In the genomic region with DNA sequence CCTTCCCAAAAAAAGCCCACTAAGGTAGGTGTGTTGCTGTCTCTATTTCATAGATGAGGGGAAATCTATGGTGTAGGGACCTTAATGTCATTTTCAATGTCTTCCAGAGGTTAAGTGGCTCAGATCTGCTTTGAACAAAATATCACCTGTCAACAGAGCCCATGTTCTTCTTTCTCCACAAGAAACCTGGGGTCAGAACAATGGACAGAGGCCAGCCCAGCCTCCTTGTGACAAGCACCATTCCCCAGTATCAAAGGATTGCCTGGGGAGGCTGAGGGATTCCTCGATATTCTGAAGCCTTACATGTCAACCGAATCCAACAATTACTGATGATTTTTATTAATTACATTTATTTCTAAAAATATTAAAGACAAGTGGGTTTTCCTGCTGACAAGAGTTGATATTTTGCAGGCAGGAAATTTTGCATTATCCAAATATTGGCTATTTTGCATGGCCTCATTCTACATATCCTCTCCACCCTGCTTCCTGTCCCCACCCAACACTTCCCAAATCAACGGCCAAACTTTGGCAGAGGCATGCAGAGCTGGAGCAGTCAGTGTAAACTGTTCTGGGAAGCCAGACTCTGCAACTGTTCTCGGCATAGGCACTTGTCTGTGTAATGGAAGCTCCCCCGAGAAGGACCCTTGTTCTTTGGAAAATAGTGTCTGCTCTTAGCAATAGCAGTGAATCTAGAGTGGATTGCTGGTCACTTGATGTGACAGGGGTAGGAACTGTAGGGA, we compare ENCODE assay signal across 3 cellular contexts.
A peak's percentile ranks its signal among the peaks of the same experiment; 100 is the strongest.
TF ChIP-seq lines count a peak whose summit lies in the region.

No MANE protein-coding gene starts in this region.

TF ChIP-seq in SK-N-SH, 30 proteins besides CTCF, POLR2A, EP300 and RAD21:
- TF ChIP-seq, protein P1, sequence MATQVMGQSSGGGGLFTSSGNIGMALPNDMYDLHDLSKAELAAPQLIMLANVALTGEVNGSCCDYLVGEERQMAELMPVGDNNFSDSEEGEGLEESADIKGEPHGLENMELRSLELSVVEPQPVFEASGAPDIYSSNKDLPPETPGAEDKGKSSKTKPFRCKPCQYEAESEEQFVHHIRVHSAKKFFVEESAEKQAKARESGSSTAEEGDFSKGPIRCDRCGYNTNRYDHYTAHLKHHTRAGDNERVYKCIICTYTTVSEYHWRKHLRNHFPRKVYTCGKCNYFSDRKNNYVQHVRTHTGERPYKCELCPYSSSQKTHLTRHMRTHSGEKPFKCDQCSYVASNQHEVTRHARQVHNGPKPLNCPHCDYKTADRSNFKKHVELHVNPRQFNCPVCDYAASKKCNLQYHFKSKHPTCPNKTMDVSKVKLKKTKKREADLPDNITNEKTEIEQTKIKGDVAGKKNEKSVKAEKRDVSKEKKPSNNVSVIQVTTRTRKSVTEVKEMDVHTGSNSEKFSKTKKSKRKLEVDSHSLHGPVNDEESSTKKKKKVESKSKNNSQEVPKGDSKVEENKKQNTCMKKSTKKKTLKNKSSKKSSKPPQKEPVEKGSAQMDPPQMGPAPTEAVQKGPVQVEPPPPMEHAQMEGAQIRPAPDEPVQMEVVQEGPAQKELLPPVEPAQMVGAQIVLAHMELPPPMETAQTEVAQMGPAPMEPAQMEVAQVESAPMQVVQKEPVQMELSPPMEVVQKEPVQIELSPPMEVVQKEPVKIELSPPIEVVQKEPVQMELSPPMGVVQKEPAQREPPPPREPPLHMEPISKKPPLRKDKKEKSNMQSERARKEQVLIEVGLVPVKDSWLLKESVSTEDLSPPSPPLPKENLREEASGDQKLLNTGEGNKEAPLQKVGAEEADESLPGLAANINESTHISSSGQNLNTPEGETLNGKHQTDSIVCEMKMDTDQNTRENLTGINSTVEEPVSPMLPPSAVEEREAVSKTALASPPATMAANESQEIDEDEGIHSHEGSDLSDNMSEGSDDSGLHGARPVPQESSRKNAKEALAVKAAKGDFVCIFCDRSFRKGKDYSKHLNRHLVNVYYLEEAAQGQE (IDR thresholded peaks at IDR 0.05; ENCODE audit: low read depth, low read length) = peak; percentile 86
- TF ChIP-seq ELF1 (IDR thresholded peaks at IDR 0.05) = no peak

TF ChIP-seq in SK-N-SH treated with all-trans-retinoic acid at 6 μM for 48 hours, 23 proteins besides CTCF, POLR2A, EP300 and RAD21 (continued from another document):
- TF ChIP-seq, protein P2, sequence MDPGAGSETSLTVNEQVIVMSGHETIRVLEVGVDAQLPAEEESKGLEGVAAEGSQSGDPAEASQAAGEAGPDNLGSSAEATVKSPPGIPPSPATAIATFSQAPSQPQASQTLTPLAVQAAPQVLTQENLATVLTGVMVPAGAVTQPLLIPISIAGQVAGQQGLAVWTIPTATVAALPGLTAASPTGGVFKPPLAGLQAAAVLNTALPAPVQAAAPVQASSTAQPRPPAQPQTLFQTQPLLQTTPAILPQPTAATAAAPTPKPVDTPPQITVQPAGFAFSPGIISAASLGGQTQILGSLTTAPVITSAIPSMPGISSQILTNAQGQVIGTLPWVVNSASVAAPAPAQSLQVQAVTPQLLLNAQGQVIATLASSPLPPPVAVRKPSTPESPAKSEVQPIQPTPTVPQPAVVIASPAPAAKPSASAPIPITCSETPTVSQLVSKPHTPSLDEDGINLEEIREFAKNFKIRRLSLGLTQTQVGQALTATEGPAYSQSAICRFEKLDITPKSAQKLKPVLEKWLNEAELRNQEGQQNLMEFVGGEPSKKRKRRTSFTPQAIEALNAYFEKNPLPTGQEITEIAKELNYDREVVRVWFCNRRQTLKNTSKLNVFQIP (CRISPR knock-in tag; IDR thresholded peaks at IDR 0.05; ENCODE audit: borderline replicate concordance, low read depth) = no peak
- no peak for TF ChIP-seq RARB (CRISPR knock-in tag; IDR thresholded peaks at IDR 0.05)
- no peak for TF ChIP-seq ARNTL (CRISPR knock-in tag; IDR thresholded peaks at IDR 0.05; ENCODE audit: borderline replicate concordance, low read depth)
- TF ChIP-seq, protein P3, sequence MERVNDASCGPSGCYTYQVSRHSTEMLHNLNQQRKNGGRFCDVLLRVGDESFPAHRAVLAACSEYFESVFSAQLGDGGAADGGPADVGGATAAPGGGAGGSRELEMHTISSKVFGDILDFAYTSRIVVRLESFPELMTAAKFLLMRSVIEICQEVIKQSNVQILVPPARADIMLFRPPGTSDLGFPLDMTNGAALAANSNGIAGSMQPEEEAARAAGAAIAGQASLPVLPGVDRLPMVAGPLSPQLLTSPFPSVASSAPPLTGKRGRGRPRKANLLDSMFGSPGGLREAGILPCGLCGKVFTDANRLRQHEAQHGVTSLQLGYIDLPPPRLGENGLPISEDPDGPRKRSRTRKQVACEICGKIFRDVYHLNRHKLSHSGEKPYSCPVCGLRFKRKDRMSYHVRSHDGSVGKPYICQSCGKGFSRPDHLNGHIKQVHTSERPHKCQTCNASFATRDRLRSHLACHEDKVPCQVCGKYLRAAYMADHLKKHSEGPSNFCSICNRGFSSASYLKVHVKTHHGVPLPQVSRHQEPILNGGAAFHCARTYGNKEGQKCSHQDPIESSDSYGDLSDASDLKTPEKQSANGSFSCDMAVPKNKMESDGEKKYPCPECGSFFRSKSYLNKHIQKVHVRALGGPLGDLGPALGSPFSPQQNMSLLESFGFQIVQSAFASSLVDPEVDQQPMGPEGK (CRISPR knock-in tag; IDR thresholded peaks at IDR 0.05; ENCODE audit: borderline replicate concordance) = no peak
- TF ChIP-seq, protein P4, sequence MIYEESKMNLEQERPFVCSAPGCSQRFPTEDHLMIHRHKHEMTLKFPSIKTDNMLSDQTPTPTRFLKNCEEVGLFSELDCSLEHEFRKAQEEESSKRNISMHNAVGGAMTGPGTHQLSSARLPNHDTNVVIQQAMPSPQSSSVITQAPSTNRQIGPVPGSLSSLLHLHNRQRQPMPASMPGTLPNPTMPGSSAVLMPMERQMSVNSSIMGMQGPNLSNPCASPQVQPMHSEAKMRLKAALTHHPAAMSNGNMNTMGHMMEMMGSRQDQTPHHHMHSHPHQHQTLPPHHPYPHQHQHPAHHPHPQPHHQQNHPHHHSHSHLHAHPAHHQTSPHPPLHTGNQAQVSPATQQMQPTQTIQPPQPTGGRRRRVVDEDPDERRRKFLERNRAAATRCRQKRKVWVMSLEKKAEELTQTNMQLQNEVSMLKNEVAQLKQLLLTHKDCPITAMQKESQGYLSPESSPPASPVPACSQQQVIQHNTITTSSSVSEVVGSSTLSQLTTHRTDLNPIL (CRISPR knock-in tag; IDR thresholded peaks at IDR 0.05; ENCODE audit: low read depth) = no peak
- TF ChIP-seq BACH2 (CRISPR knock-in tag; IDR thresholded peaks at IDR 0.05; ENCODE audit: borderline replicate concordance) = no peak

TF ChIP-seq in HCT116, 20 proteins besides CTCF, POLR2A, EP300 and RAD21:
- TF ChIP-seq, protein P1 (IDR thresholded peaks at IDR 0.05; ENCODE audit: low read depth) = peak; percentile 16; the same call in 1 of the 2 replicates
- TF ChIP-seq, protein P5, sequence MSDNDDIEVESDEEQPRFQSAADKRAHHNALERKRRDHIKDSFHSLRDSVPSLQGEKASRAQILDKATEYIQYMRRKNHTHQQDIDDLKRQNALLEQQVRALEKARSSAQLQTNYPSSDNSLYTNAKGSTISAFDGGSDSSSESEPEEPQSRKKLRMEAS (IDR thresholded peaks at IDR 0.05) = no peak
TF ChIP-seq in HCT116: peak in this region for 1.
